ENCODE assay signal across 8 cellular contexts in the genomic region with DNA sequence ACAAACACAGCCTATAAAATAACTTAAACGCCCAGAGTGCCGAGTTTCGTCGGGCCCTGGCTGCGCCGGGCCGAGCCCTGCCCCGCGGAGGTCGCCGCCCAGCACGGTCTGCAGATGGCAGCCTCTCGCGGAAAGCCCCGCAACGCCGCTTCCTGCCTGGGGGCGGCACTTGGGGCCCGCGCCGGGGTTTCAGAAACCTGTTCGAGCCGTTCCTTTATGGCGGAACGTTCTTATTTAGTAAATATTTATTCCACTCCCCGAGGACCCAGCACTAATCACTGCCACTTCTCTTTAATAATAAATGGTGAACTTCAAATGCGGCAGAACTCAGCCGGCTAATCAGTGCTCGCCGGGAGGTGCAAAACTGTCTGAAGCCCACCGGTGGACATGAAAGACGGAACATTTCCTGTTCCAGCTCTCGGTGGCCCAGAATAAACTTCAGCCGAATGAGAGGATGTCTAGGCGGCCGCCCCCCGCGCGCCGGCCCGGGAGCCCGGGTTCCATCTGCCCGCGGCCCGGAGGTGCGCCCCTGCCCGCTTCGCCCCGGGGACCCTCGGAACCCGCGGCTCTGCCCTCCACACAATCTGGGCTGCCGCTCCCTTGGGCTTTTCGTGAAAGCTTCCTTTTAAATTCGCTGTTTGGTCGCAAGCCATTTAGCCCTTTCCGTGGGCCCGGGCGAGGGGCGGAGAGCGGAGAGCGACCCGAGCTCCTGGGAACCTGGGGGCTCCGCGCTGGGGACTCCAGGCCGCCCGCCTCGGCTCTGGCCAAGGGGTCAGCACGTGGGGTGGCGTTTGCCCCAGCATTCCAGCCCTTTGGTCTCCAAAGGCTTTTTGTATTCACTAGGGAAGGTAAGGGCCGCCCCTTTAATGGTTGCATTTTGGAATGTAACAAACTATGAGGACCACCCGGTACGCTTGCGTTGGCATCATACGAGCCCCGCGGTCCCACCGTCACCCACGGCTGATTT.
A peak's percentile ranks its signal among the peaks of the same experiment; 100 is the strongest.
DNase-seq lines count a peak whose midpoint lies in the region; ATAC-seq and TF ChIP-seq lines count a peak whose summit lies in the region.

No MANE protein-coding gene starts in this region.

- peak; percentile 21 for DNase-seq in AG10803 (ENCODE audit: low read depth)
- DNase-seq in NCI-H774 (lab: John Stamatoyannopoulos, UW): peak; percentile 72
- peak; percentile 74 for DNase-seq in activated T-cell treated with anti-CD3 and anti-CD28 coated beads, Interleukin-2, amount 50 U/mL, for 24 hours
- DNase-seq in fibroblast of gingiva (ENCODE audit: low read depth): peak; percentile 5
- peak; percentile 45 for DNase-seq in natural killer cell
- DNase-seq in superior temporal gyrus (ENCODE audit: extremely low spot score): peak; percentile 54

- peak overlapping the region; percentile 39 for H3K27ac Mint-ChIP-seq in activated T-cell treated with anti-CD3 and anti-CD28 coated beads, Interleukin-2, amount 50 U/mL, for 24 hours
- peak overlapping the region in 1 of 2 donors; percentile 49 for H3K27ac Mint-ChIP-seq in natural killer cell

- H3K9me3 Mint-ChIP-seq in activated T-cell treated with anti-CD3 and anti-CD28 coated beads, Interleukin-2, amount 50 U/mL, for 24 hours: no peaks in the 10 kb centered on the region
- H3K9me3 Mint-ChIP-seq in natural killer cell: no peaks in the 10 kb centered on the region

- peak overlapping the region; percentile 60 for H3K4me3 ChIP-seq in AG10803 (ENCODE audit: low read length)

- peaks cover 44% of the 10 kb centered on the region for H3K27me3 Mint-ChIP-seq in activated T-cell treated with anti-CD3 and anti-CD28 coated beads, Interleukin-2, amount 50 U/mL, for 24 hours
- peaks cover 32 to 58% of the 10 kb centered on the region in 2 donors for H3K27me3 Mint-ChIP-seq in natural killer cell (ENCODE audit: low read depth in 2 of 2)

- peak overlapping the region; percentile 70 for H3K4me3 Mint-ChIP-seq in activated T-cell treated with anti-CD3 and anti-CD28 coated beads, Interleukin-2, amount 50 U/mL, for 24 hours
- H3K4me3 Mint-ChIP-seq in natural killer cell: peak overlapping the region; percentile 84

- H3K4me1 Mint-ChIP-seq in activated T-cell treated with anti-CD3 and anti-CD28 coated beads, Interleukin-2, amount 50 U/mL, for 24 hours (ENCODE audit: low read depth): peaks cover 10% of the 10 kb centered on the region
- peaks cover 10% of the 10 kb centered on the region in 2 donors for H3K4me1 Mint-ChIP-seq in natural killer cell

- intact Hi-C loops in natural killer cell (cut with micrococcal nuclease): loop anchor here (5.0 kb wide), 2 partner anchors 1355 to 1880 kb away; no protein-coding TSS in a partner anchor

- TF ChIP-seq CTCF in AG10803 (conservative IDR thresholded peaks at IDR 0.05; ENCODE audit: low read length) (0 out of 2 replicates have a peak, but pooled peaks have one; percentile 3), natural killer cell (IDR thresholded peaks at IDR 0.05) (no peak)

- no peaks in the 10 kb centered on the region for H3K36me3 Mint-ChIP-seq in activated T-cell treated with anti-CD3 and anti-CD28 coated beads, Interleukin-2, amount 50 U/mL, for 24 hours (ENCODE audit: low read depth)
- H3K36me3 Mint-ChIP-seq in natural killer cell: no peaks in the 10 kb centered on the region

- ATAC-seq in GM18868 (IDR thresholded peaks at IDR 0.05; ENCODE audit: unreplicated experiment): peak; percentile 90
- peak; percentile 92 for ATAC-seq in HG03095 (IDR thresholded peaks at IDR 0.05; ENCODE audit: unreplicated experiment)
- ATAC-seq in natural killer cell: peak; percentile 88 to 94 (median 91)

Comparison
In these comparisons a context has a peak if more than half of its experiments do, and no peak if none do; other contexts are left out.
1. Peak in every context shown above with its lines: DNase-seq, ATAC-seq and H3K4me3 ChIP-seq.
2. DNase-seq: peak in every context shown above with its lines; median percentile 74 in activated T-cell treated with anti-CD3 and anti-CD28 coated beads, Interleukin-2, amount 50 U/mL, for 24 hours; 72 in NCI-H774; 54 in superior temporal gyrus; 45 in natural killer cell; 21 in AG10803; 5 in fibroblast of gingiva.